ENCODE assay signal across 8 cellular contexts in the genomic region with DNA sequence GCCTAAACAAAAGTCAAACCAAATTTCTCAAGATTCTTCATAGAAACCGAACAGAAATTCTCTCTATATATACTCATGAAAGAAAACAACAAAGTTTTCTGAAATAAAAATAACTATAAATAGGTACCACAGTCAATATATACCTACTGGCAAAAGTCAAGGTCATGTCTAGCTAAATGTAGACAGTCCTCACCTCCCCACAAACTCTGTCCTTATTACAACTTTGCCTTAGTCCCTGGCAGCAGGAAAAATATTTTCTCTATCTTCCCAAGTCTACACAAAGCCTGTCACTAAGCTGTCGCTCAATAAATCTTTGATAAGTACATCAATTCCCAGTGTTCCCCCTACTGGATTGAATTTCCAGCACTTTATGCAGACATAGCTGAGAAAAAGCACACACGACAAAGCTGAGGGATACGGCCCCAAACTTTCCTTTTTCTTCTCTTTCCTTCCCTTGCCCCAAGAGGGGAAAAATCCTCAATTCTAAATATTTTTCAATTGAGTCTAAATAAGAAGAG. TPM values are rescaled to one million over a fixed set of nuclear protein-coding genes. Genes with fewer than 3 reads are reported as not detected.
DNase-seq lines count a peak whose midpoint lies in the region; ATAC-seq and TF ChIP-seq lines count a peak whose summit lies in the region.

No MANE protein-coding gene starts in this region.

- no peak for ATAC-seq in activated CD8-positive, alpha-beta memory T cell treated with anti-CD3 and anti-CD28 coated beads, Interleukin-2, amount 10 ng/mL, durations not matched to agents 7 days and 5 days
- ATAC-seq in left lung (no peak), thoracic aorta (ENCODE audit: insufficient number of reproducible peaks, low FRiP score, low read depth) (no peak), HG02852 (IDR thresholded peaks at IDR 0.05; ENCODE audit: unreplicated experiment) (no peak), GM21423 (IDR thresholded peaks at IDR 0.05; ENCODE audit: unreplicated experiment) (no peak)

- H3K4me3 Mint-ChIP-seq in activated CD8-positive, alpha-beta memory T cell treated with anti-CD3 and anti-CD28 coated beads, Interleukin-2, amount 10 ng/mL, durations not matched to agents 7 days and 5 days: peak overlapping the region; percentile 85
- H3K4me3 Mint-ChIP-seq in activated naive CD8-positive, alpha-beta T cell treated with anti-CD3 and anti-CD28 coated beads for 36 hours: peak overlapping the region; percentile 84

- TF ChIP-seq CTCF in left lung (IDR thresholded peaks at IDR 0.05): no peak
- TF ChIP-seq CTCF in thoracic aorta (IDR thresholded peaks at IDR 0.05): no peak

- H3K27ac ChIP-seq in left lung (peak overlapping the region; percentile 65 to 75), thoracic aorta (peak overlapping the region; percentile 6 to 43)

- no peaks in the 10 kb centered on the region for H3K27me3 ChIP-seq in left lung
- no peaks in the 10 kb centered on the region for H3K27me3 ChIP-seq in thoracic aorta (replicated peaks; ENCODE audit: insufficient read depth)
- H3K27me3 ChIP-seq in H7 (ENCODE audit: control insufficient read depth, insufficient read depth, low read length): no peaks in the 10 kb centered on the region

- peaks cover 57% of the 10 kb centered on the region for H3K4me1 Mint-ChIP-seq in activated CD8-positive, alpha-beta memory T cell treated with anti-CD3 and anti-CD28 coated beads, Interleukin-2, amount 10 ng/mL, durations not matched to agents 7 days and 5 days
- peaks cover 54% of the 10 kb centered on the region for H3K4me1 Mint-ChIP-seq in activated naive CD8-positive, alpha-beta T cell treated with anti-CD3 and anti-CD28 coated beads for 36 hours

- CTCF ChIA-PET in activated CD8-positive, alpha-beta memory T cell treated with anti-CD3 and anti-CD28 coated beads, Interleukin-2, amount 10 ng/mL, durations not matched to agents 7 days and 5 days (lab: Charles Lee): interaction anchor here (0.8 to 3.8 kb wide), 7 partner anchors 10 to 215 kb away, joined by 3 to 17 read pairs (median 3); a partner anchor contains a TSS

- no peak for DNase-seq in activated CD8-positive, alpha-beta memory T cell treated with anti-CD3 and anti-CD28 coated beads, Interleukin-2, amount 10 ng/mL, durations not matched to agents 7 days and 5 days
- no peak for DNase-seq in activated CD8-positive, alpha-beta memory T cell treated with anti-CD3 and anti-CD28 coated beads for 24 hours
- DNase-seq in activated naive CD8-positive, alpha-beta T cell treated with anti-CD3 and anti-CD28 coated beads for 36 hours: no peak
- DNase-seq in left lung (no peak), thoracic aorta (ENCODE audit: low spot score) (no peak), H7 (no peak)

- H3K4me3 ChIP-seq in left lung (no peak overlapping the region), thoracic aorta (peak overlapping the region; percentile 97), H7 (ENCODE audit: insufficient read depth, low read depth, low read length) (no peak overlapping the region)

- H3K4me1 ChIP-seq in left lung (peaks cover 29 to 64% of the 10 kb centered on the region in 2 donors), thoracic aorta (ENCODE audit: control insufficient read depth in 1 of 2, low read depth in 2 of 2) (peaks cover 17 to 56% of the 10 kb centered on the region in 2 donors)

- H3K36me3 Mint-ChIP-seq in activated CD8-positive, alpha-beta memory T cell treated with anti-CD3 and anti-CD28 coated beads, Interleukin-2, amount 10 ng/mL, durations not matched to agents 7 days and 5 days: peaks cover 3% of the 10 kb centered on the region
- H3K36me3 Mint-ChIP-seq in activated naive CD8-positive, alpha-beta T cell treated with anti-CD3 and anti-CD28 coated beads for 36 hours: peaks cover 14% of the 10 kb centered on the region

- peak overlapping the region; percentile 81 for H3K27ac Mint-ChIP-seq in activated CD8-positive, alpha-beta memory T cell treated with anti-CD3 and anti-CD28 coated beads, Interleukin-2, amount 10 ng/mL, durations not matched to agents 7 days and 5 days
- peak overlapping the region; percentile 40 for H3K27ac Mint-ChIP-seq in activated naive CD8-positive, alpha-beta T cell treated with anti-CD3 and anti-CD28 coated beads for 36 hours

- no peaks in the 10 kb centered on the region for H3K9me3 ChIP-seq in left lung
- no peaks in the 10 kb centered on the region for H3K9me3 ChIP-seq in thoracic aorta

- no peaks in the 10 kb centered on the region for H3K9me3 Mint-ChIP-seq in activated CD8-positive, alpha-beta memory T cell treated with anti-CD3 and anti-CD28 coated beads, Interleukin-2, amount 10 ng/mL, durations not matched to agents 7 days and 5 days (ENCODE audit: low read depth)
- H3K9me3 Mint-ChIP-seq in activated naive CD8-positive, alpha-beta T cell treated with anti-CD3 and anti-CD28 coated beads for 36 hours: no peaks in the 10 kb centered on the region

- H3K27me3 Mint-ChIP-seq in activated CD8-positive, alpha-beta memory T cell treated with anti-CD3 and anti-CD28 coated beads, Interleukin-2, amount 10 ng/mL, durations not matched to agents 7 days and 5 days: no peaks in the 10 kb centered on the region
- no peaks in the 10 kb centered on the region for H3K27me3 Mint-ChIP-seq in activated naive CD8-positive, alpha-beta T cell treated with anti-CD3 and anti-CD28 coated beads for 36 hours

- no peaks in the 10 kb centered on the region for H3K36me3 ChIP-seq in left lung
- H3K36me3 ChIP-seq in thoracic aorta: no peaks in the 10 kb centered on the region
- H3K36me3 ChIP-seq in H7 (replicated peaks; ENCODE audit: control insufficient read depth, insufficient read depth, low read length): no peaks in the 10 kb centered on the region

- intact Hi-C loops in left lung (cut with DNase I): loop anchor here in 1 of 2 donors (10.0 kb wide), 1 partner anchor 102 kb away; a partner anchor contains a TSS

RNA-seq across cellular contexts. Expression of a gene that starts 2.7 kb away (rescaled TPM):
- total RNA-seq in activated CD8-positive, alpha-beta memory T cell treated with anti-CD3 and anti-CD28 coated beads, Interleukin-2, amount 10 ng/mL, durations not matched to agents 7 days and 5 days: 10 to 100 TPM; 35.1 to 40.2 TPM
- 10 to 100 TPM; 57.6 to 59.3 TPM for total RNA-seq in activated naive CD8-positive, alpha-beta T cell treated with anti-CD3 and anti-CD28 coated beads for 36 hours
- total RNA-seq in left lung (10 to 100 TPM; 26.0 to 27.6 TPM), thoracic aorta (10 to 100 TPM; 48.5 to 52.5 TPM)
- total RNA-seq in H7 (2014; rRNA removed; shearing (Covaris generic)): 56.9 and 67.0 TPM in 2 replicates
